In the genomic region with DNA sequence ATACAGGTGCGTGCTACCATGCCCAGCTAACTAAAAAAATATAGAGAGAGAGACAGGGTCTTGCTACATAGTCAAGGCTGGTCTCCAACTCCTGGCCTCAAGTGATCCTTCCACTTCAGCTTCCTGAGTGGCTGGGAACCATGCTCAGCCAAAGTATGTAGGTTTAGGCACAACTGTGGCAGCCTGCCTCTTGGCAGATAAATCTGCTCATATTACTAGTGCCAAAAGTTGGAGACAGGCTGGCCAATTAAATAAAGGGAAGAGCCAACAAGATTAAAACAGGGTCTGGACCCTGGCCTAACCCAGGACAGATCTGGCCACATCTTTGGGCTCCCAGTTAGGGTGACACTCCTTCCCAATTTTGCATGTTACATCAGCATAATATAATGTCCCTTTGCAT, we compare ENCODE assay signal across 19 cellular contexts.
DNase-seq lines count a peak whose midpoint lies in the region; TF ChIP-seq lines count a peak whose summit lies in the region.
"Had no signal": no experiment of that assay in that cellular context is flagged by ENCODE, and none has a peak within 500 bp of the region (broad histone marks: within the 10 kb centered on the region; RNA-seq: fewer than 3 reads in every experiment).

No MANE protein-coding gene starts in this region.

- in situ Hi-C loops in G401 (cut with HindIII; ENCODE audit: low sequenced_read_pairs), result no loop called here

- H3K27me3 Mint-ChIP-seq in type B pancreatic cell, result peaks cover 14% of the 10 kb centered on the region
- H3K27me3 Mint-ChIP-seq: B cell; CD4-positive, alpha-beta T cell had no signal

- peaks cover 15% of the 10 kb centered on the region for H3K4me1 ChIP-seq in left ventricle myocardium inferior

- no peaks in the 10 kb centered on the region for H3K9me3 ChIP-seq in left ventricle myocardium inferior (replicated peaks)

- H3K4me3 ChIP-seq in left ventricle myocardium inferior, result no peak overlapping the region
- H3K4me3 ChIP-seq: GM23338 had no signal

- TF ChIP-seq CTCF in left ventricle myocardium inferior (IDR thresholded peaks at IDR 0.05; ENCODE audit: borderline replicate concordance) (no peak), type B pancreatic cell (conservative IDR thresholded peaks at IDR 0.05) (no peak)

- no peaks in the 10 kb centered on the region for H3K4me1 Mint-ChIP-seq in type B pancreatic cell (ENCODE audit: unreplicated experiment)
- H3K4me1 Mint-ChIP-seq: B cell had no signal

- intact Hi-C loops in left ventricle myocardium inferior (cut with micrococcal nuclease), result no loop called here

- DNase-seq in NCI-H2029 (lab: John Stamatoyannopoulos, UW) (peak; percentile 24), NCI-H2029 treated with DMSO at 0.1 percent for 48 hours (lab: John Stamatoyannopoulos, UW) (no peak), G401 (ENCODE audit: low spot score) (peak; percentile 79), cerebellar nuclear complex (lab: John Stamatoyannopoulos, UW) (peak; percentile 28 to 38), left ventricle myocardium inferior (no peak), type B pancreatic cell (ENCODE audit: extremely low spot score, unreplicated experiment) (no peak), NCI-H524 (lab: John Stamatoyannopoulos, UW) (no peak), NCI-H1048 (lab: John Stamatoyannopoulos, UW) (no peak)
- DNase-seq: ACHN; Calu3; CD4-positive, alpha-beta T cell; DMS153; DMS79 treated with DMSO at 0.1 percent for 48 hours; EL; GDM1; H7 had no signal

- H3K27ac Mint-ChIP-seq in type B pancreatic cell, result no peak overlapping the region
- H3K27ac Mint-ChIP-seq: B cell; CD4-positive, alpha-beta T cell; GM23338 had no signal

- H3K27ac ChIP-seq in left ventricle myocardium inferior (replicated peaks), result peak overlapping the region; percentile 30
- H3K27ac ChIP-seq: HL-60 had no signal

- no peaks in the 10 kb centered on the region for H3K9me3 Mint-ChIP-seq in type B pancreatic cell
- H3K9me3 Mint-ChIP-seq: GM23338 had no signal

- H3K36me3 Mint-ChIP-seq in type B pancreatic cell, result no peaks in the 10 kb centered on the region

- H3K36me3 ChIP-seq in left ventricle myocardium inferior, result no peaks in the 10 kb centered on the region

- H3K27me3 ChIP-seq in left ventricle myocardium inferior (ENCODE audit: low read depth), result no peaks in the 10 kb centered on the region

- H3K4me3 Mint-ChIP-seq in type B pancreatic cell, result no peak overlapping the region
- H3K4me3 Mint-ChIP-seq: B cell; CD4-positive, alpha-beta T cell; GM23338 had no signal

Comparison
In these comparisons a context has a peak if more than half of its experiments do, and no peak if none do; other contexts are left out.
1. DNase-seq: peak in NCI-H2029 (single experiment), G401 (single experiment) and cerebellar nuclear complex (2 of 2); none in NCI-H2029 treated with DMSO at 0.1 percent for 48 hours (single experiment), left ventricle myocardium inferior (single experiment), type B pancreatic cell (single experiment), NCI-H524 (0 of 2) and NCI-H1048 (single experiment).